ENCODE assay signal across 13 cellular contexts in the genomic region with DNA sequence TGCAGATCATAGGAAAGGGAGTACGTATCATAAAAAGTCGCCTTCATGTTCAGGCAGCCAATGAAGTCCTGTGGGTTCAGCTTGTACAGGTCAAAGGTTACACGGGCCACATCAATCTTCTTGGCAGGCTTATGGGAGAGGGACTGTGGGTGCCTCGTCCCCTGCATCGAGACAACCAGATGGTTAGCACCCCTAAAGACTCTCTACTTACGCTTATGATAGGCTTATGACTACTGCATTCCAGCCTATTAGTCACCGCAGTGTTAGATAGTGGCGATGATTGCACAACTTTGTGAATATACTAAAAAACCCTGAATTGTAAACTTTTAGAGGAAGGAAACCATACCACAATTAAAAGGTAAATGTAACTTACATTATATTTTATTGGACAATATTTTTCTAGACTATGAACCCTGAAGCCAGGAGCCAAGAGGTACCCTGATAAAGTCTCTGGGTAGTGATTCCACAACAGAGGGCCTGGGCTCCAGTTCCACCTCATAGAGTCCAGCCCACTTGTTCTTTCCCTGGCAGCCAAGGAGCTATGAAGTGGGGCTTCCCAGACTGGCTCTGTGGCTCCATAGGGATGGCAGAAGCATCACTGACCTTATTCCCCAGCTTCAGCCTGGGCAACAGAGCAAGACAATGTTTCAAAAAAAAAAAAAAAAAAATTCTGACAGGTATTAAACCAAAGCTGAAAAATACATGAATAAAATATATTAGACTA. TPM values are rescaled to one million over a fixed set of nuclear protein-coding genes. Genes with fewer than 3 reads are reported as not detected.
A peak's percentile ranks its signal among the peaks of the same experiment; 100 is the strongest.
DNase-seq lines count a peak whose midpoint lies in the region; ATAC-seq and TF ChIP-seq lines count a peak whose summit lies in the region.
"Had no signal": no experiment of that assay in that cellular context is flagged by ENCODE, and none has a peak within 500 bp of the region (broad histone marks: within the 10 kb centered on the region; RNA-seq: fewer than 3 reads in every experiment).

No MANE protein-coding gene starts in this region.

- no peaks in the 10 kb centered on the region for H3K9me3 ChIP-seq in fibroblast of lung (ENCODE audit: control insufficient read depth, insufficient read depth, low read depth, low read length)
- H3K9me3 ChIP-seq: heart right ventricle had no signal

- H3K27me3 ChIP-seq in fibroblast of lung (ENCODE audit: control insufficient read depth, insufficient read depth, low read length) = no peaks in the 10 kb centered on the region
- H3K27me3 ChIP-seq: heart right ventricle had no signal

- no peak overlapping the region for H3K27ac Mint-ChIP-seq in activated naive CD4-positive, alpha-beta T cell treated with anti-CD3 and anti-CD28 coated beads, Interleukin-2, amount 50 U/mL, for 24 hours
- peak overlapping the region; percentile 58 for H3K27ac Mint-ChIP-seq in stimulated activated effector memory CD8-positive, alpha-beta T cell treated with anti-CD3 and anti-CD28 coated beads, Interleukin-12 subunit alpha, Interleukin-12 subunit beta, amount 100 ng/mL, for 72 hours
- H3K27ac Mint-ChIP-seq: activated naive CD8-positive, alpha-beta T cell treated with anti-CD3 and anti-CD28 coated beads, Interleukin-2, amount 10 ng/mL, durations not matched to agents 7 days and 5 days had no signal

- peak overlapping the region; percentile 15 for H3K4me3 Mint-ChIP-seq in activated naive CD4-positive, alpha-beta T cell treated with anti-CD3 and anti-CD28 coated beads, Interleukin-2, amount 50 U/mL, for 24 hours
- no peak overlapping the region for H3K4me3 Mint-ChIP-seq in stimulated activated effector memory CD8-positive, alpha-beta T cell treated with anti-CD3 and anti-CD28 coated beads, Interleukin-12 subunit alpha, Interleukin-12 subunit beta, amount 100 ng/mL, for 72 hours
- H3K4me3 Mint-ChIP-seq: activated naive CD8-positive, alpha-beta T cell treated with anti-CD3 and anti-CD28 coated beads, Interleukin-2, amount 10 ng/mL, durations not matched to agents 7 days and 5 days had no signal

- H3K4me1 Mint-ChIP-seq in activated naive CD4-positive, alpha-beta T cell treated with anti-CD3 and anti-CD28 coated beads, Interleukin-2, amount 50 U/mL, for 24 hours = peaks cover 16% of the 10 kb centered on the region
- H3K4me1 Mint-ChIP-seq in stimulated activated effector memory CD8-positive, alpha-beta T cell treated with anti-CD3 and anti-CD28 coated beads, Interleukin-12 subunit alpha, Interleukin-12 subunit beta, amount 100 ng/mL, for 72 hours = peaks cover 25% of the 10 kb centered on the region

- no peak for ATAC-seq in stimulated activated effector memory CD8-positive, alpha-beta T cell treated with anti-CD3 and anti-CD28 coated beads, Interleukin-12 subunit alpha, Interleukin-12 subunit beta, amount 100 ng/mL, for 72 hours
- no peak for ATAC-seq in HG02884 (IDR thresholded peaks at IDR 0.05; ENCODE audit: unreplicated experiment)
- ATAC-seq in HG03139 (IDR thresholded peaks at IDR 0.05; ENCODE audit: unreplicated experiment) = no peak

- H3K4me2 ChIP-seq in fibroblast of lung (ENCODE audit: extremely low read depth, insufficient read depth, low read length) = peak overlapping the region; percentile 68

- H2AFZ ChIP-seq in fibroblast of lung (ENCODE audit: low read length) = no peak overlapping the region

- POLR2A ChIA-PET in RWPE1 (lab: Yijun Ruan, JAX; ENCODE audit: low non-redundant PET) = no interaction called here

- no peaks in the 10 kb centered on the region for H4K20me1 ChIP-seq in fibroblast of lung (ENCODE audit: control insufficient read depth, extremely low read depth, insufficient read depth, low read length)

- H3K9ac ChIP-seq in fibroblast of lung (ENCODE audit: insufficient read depth, low read length) = peak overlapping the region; percentile 34

- CTCF ChIA-PET in RWPE1 (lab: Yijun Ruan, JAX) = no interaction called here

- H3K36me3 Mint-ChIP-seq in activated naive CD4-positive, alpha-beta T cell treated with anti-CD3 and anti-CD28 coated beads, Interleukin-2, amount 50 U/mL, for 24 hours = peaks cover 10% of the 10 kb centered on the region
- peaks cover 79% of the 10 kb centered on the region for H3K36me3 Mint-ChIP-seq in stimulated activated effector memory CD8-positive, alpha-beta T cell treated with anti-CD3 and anti-CD28 coated beads, Interleukin-12 subunit alpha, Interleukin-12 subunit beta, amount 100 ng/mL, for 72 hours

- peak overlapping the region in 2 of 4 experiments; percentile 30 to 43 for H3K4me3 ChIP-seq in fibroblast of lung (replicated peaks in 1 of 4; ENCODE audit: control extremely low read depth in 1 of 4, insufficient read depth in 1 of 4, low read depth in 3 of 4, low read length in 4 of 4)

- H3K79me2 ChIP-seq in fibroblast of lung (ENCODE audit: control insufficient read depth, insufficient read depth, low read length) = peaks cover 23% of the 10 kb centered on the region

- no peaks in the 10 kb centered on the region for H3K27me3 Mint-ChIP-seq in activated naive CD4-positive, alpha-beta T cell treated with anti-CD3 and anti-CD28 coated beads, Interleukin-2, amount 50 U/mL, for 24 hours
- H3K27me3 Mint-ChIP-seq: activated naive CD8-positive, alpha-beta T cell treated with anti-CD3 and anti-CD28 coated beads, Interleukin-2, amount 10 ng/mL, durations not matched to agents 7 days and 5 days had no signal

- no peak for DNase-seq in activated naive CD4-positive, alpha-beta T cell treated with Interleukin-2 at 50 U/mL for 16 hours
- DNase-seq in RWPE1 (ENCODE audit: low spot score) (peak; percentile 57), fibroblast of lung (ENCODE audit: low read depth in 2 of 2) (peak; percentile 91 to 93), germinal center (ENCODE audit: low spot score) (no peak)
- DNase-seq in stimulated activated effector memory CD8-positive, alpha-beta T cell treated with anti-CD3 and anti-CD28 coated beads, Interleukin-12 subunit alpha, Interleukin-12 subunit beta, amount 100 ng/mL, for 72 hours (ENCODE audit: low spot score in 2 of 2) = no peak
- DNase-seq: activated naive CD8-positive, alpha-beta T cell treated with anti-CD3 and anti-CD28 coated beads, Interleukin-2, amount 10 ng/mL, durations not matched to agents 7 days and 5 days; COR-L47; heart right ventricle; NCI-H446 treated with DMSO at 0.1 percent for 48 hours; substantia nigra had no signal

- no peaks in the 10 kb centered on the region for H3K9me3 Mint-ChIP-seq in activated naive CD4-positive, alpha-beta T cell treated with anti-CD3 and anti-CD28 coated beads, Interleukin-2, amount 50 U/mL, for 24 hours
- no peaks in the 10 kb centered on the region for H3K9me3 Mint-ChIP-seq in stimulated activated effector memory CD8-positive, alpha-beta T cell treated with anti-CD3 and anti-CD28 coated beads, Interleukin-12 subunit alpha, Interleukin-12 subunit beta, amount 100 ng/mL, for 72 hours
- H3K9me3 Mint-ChIP-seq: activated naive CD8-positive, alpha-beta T cell treated with anti-CD3 and anti-CD28 coated beads, Interleukin-2, amount 10 ng/mL, durations not matched to agents 7 days and 5 days had no signal

- peaks cover 7% of the 10 kb centered on the region for H3K36me3 ChIP-seq in fibroblast of lung (ENCODE audit: control insufficient read depth, insufficient read depth, low read length)

- peaks cover 20% of the 10 kb centered on the region for H3K4me1 ChIP-seq in fibroblast of lung (ENCODE audit: control insufficient read depth, extremely low read depth, insufficient read depth, low read length)

- peak overlapping the region; percentile 71 for H3K27ac ChIP-seq in RWPE1
- peak overlapping the region; percentile 84 for H3K27ac ChIP-seq in fibroblast of lung (ENCODE audit: insufficient read depth, low read length)

- TF ChIP-seq CTCF in RWPE1 (conservative IDR thresholded peaks at IDR 0.05; ENCODE audit: low read depth) = no peak
- no peak for TF ChIP-seq CTCF in fibroblast of lung (conservative IDR thresholded peaks at IDR 0.05 in 1 of 2, IDR thresholded peaks at IDR 0.05 in 1 of 2; ENCODE audit: low read depth in 1 of 2, low read length in 2 of 2)

RNA-seq across cellular contexts. Expression of gene FANCD2, which starts 2.5 kb away (rescaled TPM):
- total RNA-seq in fibroblast of lung = 2.1 and 7.1 TPM in 2 replicates
- 9.7 and 25.5 TPM in 2 replicates for polyA plus RNA-seq in fibroblast of lung
- 5.1 and 16.0 TPM in 2 replicates for polyA plus RNA-seq in fibroblast of lung (2012)
- 7.5 and 9.9 TPM in 2 replicates for polyA minus RNA-seq in fibroblast of lung (ENCODE audit: low replicate concordance)

RNA-seq across cellular contexts. Expression of gene EMC3, which starts 37.1 kb away (rescaled TPM):
- total RNA-seq in fibroblast of lung = 63.6 and 63.9 TPM in 2 replicates
- 139 and 149 TPM in 2 replicates for polyA plus RNA-seq in fibroblast of lung
- 76.9 and 96.1 TPM in 2 replicates for polyA plus RNA-seq in fibroblast of lung (2012)
- 47.8 and 112 TPM in 2 replicates for polyA minus RNA-seq in fibroblast of lung (ENCODE audit: low replicate concordance)

Comparison
In these comparisons a context has a peak if more than half of its experiments do, and no peak if none do; other contexts are left out.
1. DNase-seq: peak in RWPE1 (single experiment) and fibroblast of lung (2 of 2); none in activated naive CD4-positive, alpha-beta T cell treated with Interleukin-2 at 50 U/mL for 16 hours (single experiment), stimulated activated effector memory CD8-positive, alpha-beta T cell treated with anti-CD3 and anti-CD28 coated beads, Interleukin-12 subunit alpha, Interleukin-12 subunit beta, amount 100 ng/mL, for 72 hours (0 of 2) and germinal center (single experiment).